Comparison of ENCODE assay signal across 21 cellular contexts in genomic region chr2:557635-558301, GRCh38.
A peak's percentile ranks its signal among the peaks of the same experiment; 100 is the strongest.
DNase-seq lines count a peak whose midpoint lies in the region; ATAC-seq, FAIRE-seq and TF ChIP-seq lines count a peak whose summit lies in the region.
"Had no signal": no experiment of that assay in that cellular context is flagged by ENCODE, and none has a peak within 500 bp of the region (broad histone marks: within the 10 kb centered on the region; RNA-seq: fewer than 3 reads in every experiment).

No MANE protein-coding gene starts in this region.

- no peak overlapping the region for H3K14ac ChIP-seq in H1 (ENCODE audit: insufficient read length)

- H2BK120ac ChIP-seq in H1 (replicated peaks; ENCODE audit: low read depth, low read length), result no peak overlapping the region

- H3K23ac ChIP-seq in H1 (ENCODE audit: insufficient read length), result no peak overlapping the region

- CTCF ChIA-PET in H1 (lab: Charles Lee; ENCODE audit: partially characterized antibody), result interaction anchor here (0.7 kb wide), 1 partner anchor 24 kb away, joined by 3 read pairs; no protein-coding TSS in a partner anchor

- H3K4me3 ChIP-seq in H1 (ENCODE audit: extremely low read depth in 1 of 4, insufficient read depth in 2 of 4, low read depth in 3 of 4, low read length in 4 of 4) (no peak overlapping the region), psoas muscle (peak overlapping the region; percentile 49)
- H3K4me3 ChIP-seq: esophagus squamous epithelium, lung had no signal

- H3K9ac ChIP-seq in H1 (replicated peaks in 1 of 4; ENCODE audit: extremely low read depth in 1 of 4, low read depth in 3 of 4, low read length in 3 of 4), result no peak overlapping the region

- no peak for TF ChIP-seq RAD21 in H1 (IDR thresholded peaks at IDR 0.05 in 1 of 2, conservative IDR thresholded peaks at IDR 0.05 in 1 of 2; ENCODE audit: low read depth in 2 of 2, low read length in 2 of 2)

- H2BK15ac ChIP-seq in H1 (ENCODE audit: low read length), result no peak overlapping the region

- no peak overlapping the region for H2BK20ac ChIP-seq in H1 (ENCODE audit: low read length)

- H3K4ac ChIP-seq in H1 (replicated peaks; ENCODE audit: insufficient read length, low read depth, low read length), result no peak overlapping the region

- no peak overlapping the region for H3K18ac ChIP-seq in H1 (ENCODE audit: extremely low read depth, low read length)

- no peak overlapping the region for H3K4me2 ChIP-seq in H1 (ENCODE audit: insufficient read depth in 1 of 2, low read depth in 2 of 2, low read length in 2 of 2)

- intact Hi-C loops in psoas muscle (cut with DNase I) (no loop called here), posterior vena cava (cut with DNase I) (no loop called here)

- H4K91ac ChIP-seq in H1 (replicated peaks; ENCODE audit: insufficient read length, low read length), result no peak overlapping the region

- TF ChIP-seq CTCF in H1 (IDR thresholded peaks at IDR 0.05; ENCODE audit: control extremely low read depth in 1 of 3, insufficient read depth in 1 of 3, low read depth in 1 of 3, low read length in 3 of 3) (no peak), psoas muscle (IDR thresholded peaks at IDR 0.05) (no peak)

- no peaks in the 10 kb centered on the region for H3K9me3 ChIP-seq in H1 (ENCODE audit: insufficient read depth in 2 of 2, low read depth in 1 of 2, low read length in 1 of 2)
- no peaks in the 10 kb centered on the region for H3K9me3 ChIP-seq in psoas muscle
- H3K9me3 ChIP-seq: BE2C, esophagus squamous epithelium, pancreas, tibial artery had no signal

- H3K79me1 ChIP-seq in H1 (ENCODE audit: low read depth, low read length), result no peaks in the 10 kb centered on the region

- ATAC-seq in psoas muscle, result no peak
- ATAC-seq: activated CD8-positive, alpha-beta memory T cell treated with anti-CD3 and anti-CD28 coated beads, Interleukin-2, amount 10 ng/mL, durations not matched to agents 7 days and 5 days had no signal

- no peak overlapping the region for H2BK12ac ChIP-seq in H1 (ENCODE audit: low read depth, low read length)

- POLR2A ChIA-PET in H1 (lab: Charles Lee; ENCODE audit: partially characterized antibody), result no interaction called here

- no peaks in the 10 kb centered on the region for H4K20me1 ChIP-seq in H1 (replicated peaks in 1 of 2; ENCODE audit: control insufficient read depth in 1 of 2, insufficient read depth in 2 of 2, low read length in 2 of 2)

- no peak overlapping the region for H4K8ac ChIP-seq in H1 (ENCODE audit: extremely low read depth, insufficient read depth, low read length)

- no peak overlapping the region for H3K56ac ChIP-seq in H1 (replicated peaks; ENCODE audit: insufficient read length, low read depth, low read length)

- WGBS in H1 (ENCODE audit: extremely low coverage in 1 of 2, insufficient coverage in 1 of 2, insufficient read length in 1 of 2, insufficient replicate concordance in 2 of 2, low coverage in 1 of 2, low lambda C conversion rate in 2 of 2, missing lambda C conversion rate in 1 of 2), 2 experiments, result 94% methylated on average over 32 of the region's 34 CpGs; no CpG with 5 or more reads in 1 of the 2 experiments
- 76 to 85% (median 81%) methylated on average over 34 of the region's 34 CpGs for WGBS in psoas muscle, 3 donors

- TF ChIP-seq POLR2A in H1 (IDR thresholded peaks at IDR 0.05; ENCODE audit: control extremely low read depth in 1 of 2, low read depth in 2 of 2, low read length in 2 of 2), result no peak

- DNase-seq in NCI-H2171 treated with DMSO at 0.1 percent for 48 hours (lab: John Stamatoyannopoulos, UW) (peak; percentile 14), NCI-H2171 (lab: John Stamatoyannopoulos, UW) (no peak), NCI-H1930 (lab: John Stamatoyannopoulos, UW) (peak; percentile 79 to 80), H1 (ENCODE audit: low read depth in 1 of 2, low spot score in 2 of 2) (no peak), psoas muscle (peak in 1 of 2 donors; percentile 51), GM03348 (ENCODE audit: low spot score) (no peak), SKM-1 treated with dmso at 0.1 percent for 144 hours (lab: John Stamatoyannopoulos, UW; ENCODE audit: unreplicated experiment) (no peak), posterior vena cava (ENCODE audit: low spot score) (no peak)
- DNase-seq: activated CD8-positive, alpha-beta memory T cell treated with anti-CD3 and anti-CD28 coated beads, Interleukin-2, amount 10 ng/mL, durations not matched to agents 7 days and 5 days; activated effector memory CD4-positive, alpha-beta T cell treated with Interleukin-2 at 50 U/mL for 16 hours; BE2C; Calu3; effector CD8-positive, alpha-beta T cell; esophagus squamous epithelium; NCI-H1694 treated with DMSO at 0.1 percent for 48 hours; NCI-H748 treated with DMSO at 0.1 percent for 48 hours; pancreas; small intestine; stimulated activated CD8-positive, alpha-beta memory T cell treated with anti-CD3 and anti-CD28 coated beads, Interleukin-4, amount 100 ng/mL, for 48 hours; tibial artery had no signal

- no peak overlapping the region for H2AK5ac ChIP-seq in H1 (ENCODE audit: low read depth, low read length)

- no peak for TF ChIP-seq EP300 in H1 (IDR thresholded peaks at IDR 0.05; ENCODE audit: borderline replicate concordance in 1 of 2, low read depth in 2 of 2, low read length in 2 of 2)

- no peaks in the 10 kb centered on the region; a peak in 2 of 7 replicates for H3K27me3 ChIP-seq in H1 (replicated peaks in 1 of 4; ENCODE audit: control insufficient read depth in 3 of 4, extremely low read depth in 1 of 4, insufficient read depth in 3 of 4, low read length in 3 of 4)
- H3K27me3 ChIP-seq in psoas muscle (ENCODE audit: insufficient read depth in 3 of 3, low read length in 2 of 3), result peaks cover 0 to 2% (median 0%) of the 10 kb centered on the region in 3 donors
- H3K27me3 ChIP-seq: BE2C, pancreas had no signal

- no peaks in the 10 kb centered on the region for H3K79me2 ChIP-seq in H1 (ENCODE audit: control insufficient read depth in 1 of 2, insufficient read depth in 2 of 2, low read length in 2 of 2)

- H3K36me3 ChIP-seq in H1 (ENCODE audit: control insufficient read depth in 2 of 4, insufficient read depth in 4 of 4, low read length in 3 of 4), result no peaks in the 10 kb centered on the region
- no peaks in the 10 kb centered on the region for H3K36me3 ChIP-seq in psoas muscle (ENCODE audit: insufficient read depth in 1 of 2, low read depth in 1 of 2)
- H3K36me3 ChIP-seq: BE2C, esophagus squamous epithelium, pancreas, tibial artery had no signal

- H3K23me2 ChIP-seq in H1 (ENCODE audit: low read depth, low read length), result no peaks in the 10 kb centered on the region

- H3K4me1 ChIP-seq in H1 (replicated peaks in 1 of 4; ENCODE audit: control insufficient read depth in 3 of 4, insufficient read depth in 4 of 4, low read length in 3 of 4) (no peaks in the 10 kb centered on the region; a peak in 1 of 7 replicates), psoas muscle (no peaks in the 10 kb centered on the region)
- H3K4me1 ChIP-seq: BE2C, pancreas had no signal

- H2AFZ ChIP-seq in H1 (ENCODE audit: low read length), result no peak overlapping the region

- no peak for FAIRE-seq in H1 (lab: Jason Lieb, UNC)
- FAIRE-seq: pancreas, small intestine had no signal

- H3K27ac ChIP-seq in H1 (ENCODE audit: low read depth, low read length), result no peak overlapping the region
- no peak overlapping the region for H3K27ac ChIP-seq in psoas muscle
- H3K27ac ChIP-seq: esophagus squamous epithelium, pancreas, tibial artery had no signal

- no peak overlapping the region for H4K5ac ChIP-seq in H1 (ENCODE audit: insufficient read length, low read depth, low read length)

- H2BK5ac ChIP-seq in H1 (ENCODE audit: low read depth, low read length), result no peak overlapping the region

TF ChIP-seq in H1, 55 proteins besides CTCF, POLR2A, EP300 and RAD21:
- 0 out of 2 replicates have a peak, but pooled peaks have one; percentile 23 for TF ChIP-seq E2F6 (IDR thresholded peaks at IDR 0.05)
- no peak for TF ChIP-seq SP4 (IDR thresholded peaks at IDR 0.05; ENCODE audit: low read length)
- no peak for TF ChIP-seq USF2 (IDR thresholded peaks at IDR 0.05; ENCODE audit: low read length)
- no peak for TF ChIP-seq CHD2 (IDR thresholded peaks at IDR 0.05; ENCODE audit: low read length)
- TF ChIP-seq SRF (IDR thresholded peaks at IDR 0.05; ENCODE audit: low read depth, low read length), result no peak
- TF ChIP-seq CEBPB (IDR thresholded peaks at IDR 0.05; ENCODE audit: low read depth, low read length), result no peak

Comparison
In these comparisons a context has a peak if more than half of its experiments do, and no peak if none do; other contexts are left out.
1. DNase-seq: peak in NCI-H2171 treated with DMSO at 0.1 percent for 48 hours (single experiment) and NCI-H1930 (2 of 2); none in NCI-H2171 (single experiment), H1 (0 of 2), GM03348 (single experiment), SKM-1 treated with dmso at 0.1 percent for 144 hours (single experiment) and posterior vena cava (single experiment).